20 cellular contexts compared by ENCODE assay signal in genomic region chr6:25990172-25990873, GRCh38. TPM values are rescaled to one million over a fixed set of nuclear protein-coding genes. Genes with fewer than 3 reads are reported as not detected.
DNase-seq lines count a peak whose midpoint lies in the region; ATAC-seq, FAIRE-seq and TF ChIP-seq lines count a peak whose summit lies in the region.
"Had no signal": no experiment of that assay in that cellular context is flagged by ENCODE, and none has a peak within 500 bp of the region (broad histone marks: within the 10 kb centered on the region; RNA-seq: fewer than 3 reads in every experiment).

No MANE protein-coding gene starts in this region.

- TF ChIP-seq POLR2A in K562 (conservative IDR thresholded peaks at IDR 0.05): no peak
- no peak for TF ChIP-seq POLR2A in body of pancreas (IDR thresholded peaks at IDR 0.05)

- no peak for DNase-seq in activated T-cell treated with anti-CD3 and anti-CD28 coated beads, Interleukin-2, amount 50 U/mL, for 72 hours
- DNase-seq in activated T-cell treated with anti-CD3 and anti-CD28 coated beads for 4 hours (no peak), K562 (ENCODE audit: extremely low read depth in 1 of 4, low spot score in 3 of 4) (no peak), body of pancreas (no peak), AML-193 (lab: John Stamatoyannopoulos, UW) (no peak)
- DNase-seq in CD8-positive, alpha-beta memory T cell: no peak
- no peak for DNase-seq in naive thymus-derived CD8-positive, alpha-beta T cell
- DNase-seq: GOT3, HFFc6, MG63, NCI-H1092 treated with DMSO at 0.1 percent for 48 hours, NCI-H187 treated with DMSO at 0.1 percent for 48 hours, NCI-H2171 treated with DMSO at 0.1 percent for 48 hours, NCI-H510A, SHP77 treated with DMSO at 0.1 percent for 48 hours had no signal

- no peaks in the 10 kb centered on the region for H3K27me3 ChIP-seq in CD8-positive, alpha-beta memory T cell (ENCODE audit: insufficient read depth, low read length, poor library complexity, severe bottlenecking)
- H3K27me3 ChIP-seq in K562 (ENCODE audit: control insufficient read depth in 2 of 2, insufficient read depth in 2 of 2, low read length in 2 of 2) (no peaks in the 10 kb centered on the region), body of pancreas (no peaks in the 10 kb centered on the region)
- H3K27me3 ChIP-seq: MG63 had no signal

- no peaks in the 10 kb centered on the region for H3K4me1 ChIP-seq in CD8-positive, alpha-beta memory T cell (ENCODE audit: insufficient read depth, low read length)
- H3K4me1 ChIP-seq in K562 (replicated peaks in 1 of 2; ENCODE audit: control insufficient read depth in 2 of 2, insufficient read depth in 2 of 2, low read length in 2 of 2) (peaks cover 6 to 11% of the 10 kb centered on the region in 2 experiments), body of pancreas (peaks cover 14% of the 10 kb centered on the region)

- H3K4me1 Mint-ChIP-seq in activated T-cell treated with anti-CD3 and anti-CD28 coated beads, Interleukin-2, amount 50 U/mL, for 72 hours (ENCODE audit: low read depth): peaks cover 22% of the 10 kb centered on the region
- H3K4me1 Mint-ChIP-seq in CD8-positive, alpha-beta memory T cell: peaks cover 16 to 38% (median 20%) of the 10 kb centered on the region in 3 donors
- H3K4me1 Mint-ChIP-seq in naive thymus-derived CD8-positive, alpha-beta T cell: peaks cover 9 to 39% (median 22%) of the 10 kb centered on the region in 4 donors

- H3K4me2 ChIP-seq in K562 (ENCODE audit: insufficient read depth, low read length): no peak overlapping the region

- intact Hi-C loops in K562 (cut with micrococcal nuclease): loop anchor here (5.0 kb wide), 3 partner anchors 48 to 268 kb away; no protein-coding TSS in a partner anchor
- intact Hi-C loops in body of pancreas (cut with DNase I): no loop called here

- 0 out of 2 replicates have a peak overlapping the region, but pooled peaks have one; percentile 95 for H2AFZ ChIP-seq in K562 (ENCODE audit: low read depth, low read length)

- H3K27ac ChIP-seq in CD8-positive, alpha-beta memory T cell (ENCODE audit: low read depth, low read length): no peak overlapping the region
- H3K27ac ChIP-seq in K562 (ENCODE audit: extremely low read depth, low read depth, low read length): no peak overlapping the region
- H3K27ac ChIP-seq in body of pancreas: no peak overlapping the region
- H3K27ac ChIP-seq: KMS-11 had no signal

- no peaks in the 10 kb centered on the region for H3K9me1 ChIP-seq in K562 (ENCODE audit: control insufficient read depth, insufficient read depth, low read length)

- 0 out of 3 replicates have a peak, but pooled peaks cover under 1% of the 10 kb centered on the region for H3K79me2 ChIP-seq in K562 (ENCODE audit: control insufficient read depth, insufficient read depth, low read length)

- in situ Hi-C loops in K562 (cut with MboI): no loop called here

- 82% methylated on average over 2 of the region's 2 CpGs for WGBS in K562 (ENCODE audit: insufficient coverage, low coverage, missing lambda C conversion rate)
- WGBS in body of pancreas, 2 donors: 95 to 97% methylated on average over 2 of the region's 2 CpGs

- no peak for ATAC-seq in activated T-cell treated with anti-CD3 and anti-CD28 coated beads, Interleukin-2, amount 50 U/mL, for 72 hours (replicated peaks in 1 of 2)
- ATAC-seq in K562 (no peak), body of pancreas (no peak), HG03432 (IDR thresholded peaks at IDR 0.05; ENCODE audit: unreplicated experiment) (no peak)
- no peak for ATAC-seq in naive thymus-derived CD8-positive, alpha-beta T cell

- no peaks in the 10 kb centered on the region for H3K9me3 ChIP-seq in CD8-positive, alpha-beta memory T cell (ENCODE audit: low read length)
- no peaks in the 10 kb centered on the region for H3K9me3 ChIP-seq in K562 (replicated peaks; ENCODE audit: control insufficient read depth, insufficient read depth, low read depth, low read length)
- no peaks in the 10 kb centered on the region for H3K9me3 ChIP-seq in body of pancreas
- H3K9me3 ChIP-seq: MG63 had no signal

- no peak overlapping the region; a peak in 1 of 4 replicates for H3K9ac ChIP-seq in K562 (ENCODE audit: insufficient read depth in 1 of 2, low read depth in 2 of 2, low read length in 2 of 2)
- H3K9ac ChIP-seq: KMS-11 had no signal

- H3K36me3 ChIP-seq in CD8-positive, alpha-beta memory T cell (ENCODE audit: insufficient read depth, low read length): no peaks in the 10 kb centered on the region
- H3K36me3 ChIP-seq in K562 (ENCODE audit: control insufficient read depth, insufficient read depth, low read length) (peaks cover 2% of the 10 kb centered on the region; the same call in 1 of the 3 replicates), body of pancreas (replicated peaks in 1 of 2; ENCODE audit: insufficient read depth in 1 of 2, low read depth in 2 of 2) (no peaks in the 10 kb centered on the region)
- H3K36me3 ChIP-seq: MG63 had no signal

- TF ChIP-seq CTCF in K562 (IDR thresholded peaks at IDR 0.05 in 2 of 3, conservative IDR thresholded peaks at IDR 0.05 in 1 of 3; ENCODE audit: insufficient read depth in 2 of 3, low read depth in 1 of 3, low read length in 3 of 3) (no peak), body of pancreas (IDR thresholded peaks at IDR 0.05) (no peak)

- TF ChIP-seq RAD21 in K562 (CRISPR knock-in tag; conservative IDR thresholded peaks at IDR 0.05 in 1 of 2, IDR thresholded peaks at IDR 0.05 in 1 of 2): no peak

- no peak for TF ChIP-seq EP300 in K562 (IDR thresholded peaks at IDR 0.05; ENCODE audit: low read length)

- FAIRE-seq in K562 (lab: Jason Lieb, UNC): no peak

- no peaks in the 10 kb centered on the region for H4K20me1 ChIP-seq in K562 (replicated peaks; ENCODE audit: control insufficient read depth, insufficient read depth, low read length)

- peaks cover 5 to 9% of the 10 kb centered on the region in 2 donors for H3K36me3 Mint-ChIP-seq in activated T-cell treated with anti-CD3 and anti-CD28 coated beads, Interleukin-2, amount 50 U/mL, for 72 hours (ENCODE audit: insufficient read depth in 2 of 2)
- peaks cover 2 to 29% (median 3%) of the 10 kb centered on the region in 3 donors for H3K36me3 Mint-ChIP-seq in CD8-positive, alpha-beta memory T cell
- H3K36me3 Mint-ChIP-seq in naive thymus-derived CD8-positive, alpha-beta T cell: peaks cover 0 to 29% (median 7%) of the 10 kb centered on the region in 3 donors

- no peaks in the 10 kb centered on the region for H3K27me3 Mint-ChIP-seq in activated T-cell treated with anti-CD3 and anti-CD28 coated beads, Interleukin-2, amount 50 U/mL, for 72 hours (ENCODE audit: low read depth)
- H3K27me3 Mint-ChIP-seq in CD8-positive, alpha-beta memory T cell: peaks cover 0 to 4% of the 10 kb centered on the region in 2 donors
- H3K27me3 Mint-ChIP-seq in naive thymus-derived CD8-positive, alpha-beta T cell: no peaks in the 10 kb centered on the region

- no peak overlapping the region for H3K4me3 ChIP-seq in CD8-positive, alpha-beta memory T cell (ENCODE audit: low read length)
- H3K4me3 ChIP-seq in K562 (no peak overlapping the region), body of pancreas (no peak overlapping the region)
- H3K4me3 ChIP-seq: MG63 had no signal

- CTCF ChIA-PET in CD8-positive, alpha-beta memory T cell (lab: Charles Lee): interaction anchor here (0.7 to 5.9 kb wide), 6 partner anchors 11 to 75 kb away, joined by 3 to 100 read pairs (median 4); a partner anchor contains a TSS
- CTCF ChIA-PET in K562 (lab: Yijun Ruan, JAX; ENCODE audit: low intra/inter-chr PET ratio): no interaction called here

- BruUV-seq in K562 (replicated peaks; lab: Mats Ljungman, UMichigan): no TSS peak

- peak overlapping the region; percentile 73 for H3K27ac Mint-ChIP-seq in activated T-cell treated with anti-CD3 and anti-CD28 coated beads, Interleukin-2, amount 50 U/mL, for 72 hours
- H3K27ac Mint-ChIP-seq in CD8-positive, alpha-beta memory T cell: peak overlapping the region in 7 of 8 donors; percentile 30 to 93 (median 66)
- peak overlapping the region in 6 of 10 donors; percentile 21 to 85 (median 62) for H3K27ac Mint-ChIP-seq in naive thymus-derived CD8-positive, alpha-beta T cell

- POLR2A ChIA-PET in CD8-positive, alpha-beta memory T cell (lab: Charles Lee): no interaction called here
- POLR2A ChIA-PET in K562 (lab: Yijun Ruan, JAX): interaction anchor here (1.2 to 2.8 kb wide), 2 partner anchors 12 to 158 kb away, joined by 3 to 19 read pairs; partner anchors contain the start of gene SLC17A1
- POLR2A ChIA-PET in naive thymus-derived CD8-positive, alpha-beta T cell (lab: Charles Lee): interaction anchor here (1.3 to 4.3 kb wide), 3 partner anchors 13 to 31 kb away, joined by 4 to 62 read pairs (median 10); a partner anchor contains a TSS

- H3K4me3 Mint-ChIP-seq in activated T-cell treated with anti-CD3 and anti-CD28 coated beads, Interleukin-2, amount 50 U/mL, for 72 hours: no peak overlapping the region
- H3K4me3 Mint-ChIP-seq in CD8-positive, alpha-beta memory T cell: peak overlapping the region in 2 of 7 donors; percentile 13 to 66
- peak overlapping the region in 2 of 10 donors; percentile 34 to 95 for H3K4me3 Mint-ChIP-seq in naive thymus-derived CD8-positive, alpha-beta T cell
- H3K4me3 Mint-ChIP-seq: CD14-positive monocyte had no signal

- H3K9me3 Mint-ChIP-seq in activated T-cell treated with anti-CD3 and anti-CD28 coated beads, Interleukin-2, amount 50 U/mL, for 72 hours: no peaks in the 10 kb centered on the region
- H3K9me3 Mint-ChIP-seq in CD8-positive, alpha-beta memory T cell: no peaks in the 10 kb centered on the region
- no peaks in the 10 kb centered on the region for H3K9me3 Mint-ChIP-seq in naive thymus-derived CD8-positive, alpha-beta T cell
- H3K9me3 Mint-ChIP-seq: CD14-positive monocyte, HFFc6 had no signal

RNA-seq across cellular contexts. Expression of gene TRIM38, which starts 27.7 kb away (rescaled TPM):
- 10 to 100 TPM; 21.3 to 39.9 TPM for total RNA-seq in activated T-cell treated with anti-CD3 and anti-CD28 coated beads, Interleukin-2, amount 50 U/mL, for 72 hours
- 10 to 100 TPM; 10.8 to 11.2 TPM for total RNA-seq in CD8-positive, alpha-beta memory T cell
- 10.1 TPM for polyA plus RNA-seq in CD8-positive, alpha-beta memory T cell
- total RNA-seq in K562 (2011; cell fraction: chromatin; rRNA removed; ENCODE audit: low replicate concordance): 7.8 and 13.4 TPM in 2 replicates
- 4.8 and 5.9 TPM in 2 replicates for total RNA-seq in K562 (2011; cell fraction: nucleolus; rRNA removed)
- 8.2 and 15.0 TPM in 2 replicates for total RNA-seq in K562 (2011; cell fraction: nucleoplasm; rRNA removed)
- total RNA-seq in K562 (2014; rRNA removed) (4.4 and 4.8 TPM in 2 replicates), K562 (2014; rRNA removed; fragmentation: Illumina TruSeq; extraction: Trizol) (6.5 and 7.3 TPM in 2 replicates), K562 (2015; rRNA removed; fragmentation: Illumina TruSeq; extraction: Trizol) (6.1 and 6.7 TPM in 2 replicates), K562 (2021) (5.3 and 6.3 TPM in 2 replicates), body of pancreas (1 to 10 TPM; 3.9 to 4.0 TPM)
- polyA plus RNA-seq in K562 (2011; rRNA removed) (4.8 and 6.7 TPM in 2 replicates), K562 (2014; fragmentation: Illumina TruSeq; extraction: Trizol) (5.9 and 6.6 TPM in 2 replicates), K562 (2014; fragmentation: Nextera tagmentation; extraction: Ambion mirVana) (1 to 10 TPM; 1.7 to 2.3 TPM), K562 (2014; rRNA removed) (5.2 and 5.7 TPM in 2 replicates)
- polyA plus RNA-seq in K562 (2011; cell fraction: cytosol; rRNA removed): 2.0 and 2.8 TPM in 2 replicates
- polyA plus RNA-seq in K562 (2011; cell fraction: nucleus; rRNA removed): 6.6 and 8.0 TPM in 2 replicates
- polyA plus RNA-seq in K562 (2012): 3.9 and 8.4 TPM in 2 replicates
- 7.4 and 7.6 TPM in 2 replicates for polyA minus RNA-seq in K562 (2011; rRNA and poly(A)+ RNA removed)
- polyA minus RNA-seq in K562 (2011; cell fraction: cytosol; rRNA and poly(A)+ RNA removed): 2.9 and 3.2 TPM in 2 replicates
- polyA minus RNA-seq in K562 (2011; cell fraction: nucleus; rRNA and poly(A)+ RNA removed): 5.3 and 6.3 TPM in 2 replicates
- total RNA-seq in naive thymus-derived CD8-positive, alpha-beta T cell: 10 to 100 TPM; 28.5 to 29.7 TPM
- 1 to 10 TPM; 4.3 to 7.4 (median 5.9) TPM for polyA plus RNA-seq in naive thymus-derived CD8-positive, alpha-beta T cell

RNA-seq across cellular contexts. Expression of gene SLC17A2, which starts 59.8 kb away (rescaled TPM):
- not detected for total RNA-seq in activated T-cell treated with anti-CD3 and anti-CD28 coated beads, Interleukin-2, amount 50 U/mL, for 72 hours
- not detected for total RNA-seq in CD8-positive, alpha-beta memory T cell
- not detected for polyA plus RNA-seq in CD8-positive, alpha-beta memory T cell
- not detected in 2 replicates for total RNA-seq in K562 (2011; cell fraction: chromatin; rRNA removed; ENCODE audit: low replicate concordance)
- not detected in 2 replicates for total RNA-seq in K562 (2011; cell fraction: nucleolus; rRNA removed)
- total RNA-seq in K562 (2011; cell fraction: nucleoplasm; rRNA removed): not detected in 2 replicates
- not detected in 2 replicates for total RNA-seq in K562 (2014; rRNA removed)
- not detected in 2 replicates for total RNA-seq in K562 (2014; rRNA removed; fragmentation: Illumina TruSeq; extraction: Trizol)
- total RNA-seq in K562 (2015; rRNA removed; fragmentation: Illumina TruSeq; extraction: Trizol): not detected in 2 replicates
- total RNA-seq in K562 (2021): not detected in 2 replicates
- not detected in 2 replicates for polyA plus RNA-seq in K562 (2011; rRNA removed)
- polyA plus RNA-seq in K562 (2011; cell fraction: cytosol; rRNA removed): not detected in 2 replicates
- not detected in 2 replicates for polyA plus RNA-seq in K562 (2011; cell fraction: nucleus; rRNA removed)
- not detected in 2 replicates for polyA plus RNA-seq in K562 (2012)
- not detected in 2 replicates for polyA plus RNA-seq in K562 (2014; fragmentation: Illumina TruSeq; extraction: Trizol)
- not detected for polyA plus RNA-seq in K562 (2014; fragmentation: Nextera tagmentation; extraction: Ambion mirVana)
- polyA plus RNA-seq in K562 (2014; rRNA removed): not detected in 2 replicates
- polyA minus RNA-seq in K562 (2011; rRNA and poly(A)+ RNA removed): not detected in 2 replicates
- polyA minus RNA-seq in K562 (2011; cell fraction: cytosol; rRNA and poly(A)+ RNA removed): not detected in 2 replicates
- not detected in 2 replicates for polyA minus RNA-seq in K562 (2011; cell fraction: nucleus; rRNA and poly(A)+ RNA removed)
- not detected for total RNA-seq in naive thymus-derived CD8-positive, alpha-beta T cell
- polyA plus RNA-seq in naive thymus-derived CD8-positive, alpha-beta T cell: not detected
- total RNA-seq in body of pancreas: not detected
- total RNA-seq: A172, Daoy, HFFc6 had no signal
- polyA plus RNA-seq: CD14-positive monocyte had no signal
